Comparison of ENCODE assay signal across 22 cellular contexts in genomic region chr4:105944535-105944934, GRCh38. TPM values are rescaled to one million over a fixed set of nuclear protein-coding genes. Genes with fewer than 3 reads are reported as not detected.
DNase-seq lines count a peak whose midpoint lies in the region; ATAC-seq and TF ChIP-seq lines count a peak whose summit lies in the region.
"Had no signal": no experiment of that assay in that cellular context is flagged by ENCODE, and none has a peak within 500 bp of the region (broad histone marks: within the 10 kb centered on the region; RNA-seq: fewer than 3 reads in every experiment).

No MANE protein-coding gene starts in this region.

- TF ChIP-seq CTCF in astrocyte of the cerebellum (IDR thresholded peaks at IDR 0.05; ENCODE audit: low read depth, low read length, missing control alignments) (no peak), thyroid gland (IDR thresholded peaks at IDR 0.05) (no peak)

- in situ Hi-C loops in GM23248 (cut with MboI) (no loop called here), astrocyte of the cerebellum (cut with HindIII; ENCODE audit: low sequenced_read_pairs) (no loop called here)

- H3K9me2 ChIP-seq in GM23248 (ENCODE audit: insufficient read depth) = no peaks in the 10 kb centered on the region

- H2AFZ ChIP-seq in GM23248 = no peak overlapping the region

- H3K27me3 ChIP-seq in GM23248 (replicated peaks; ENCODE audit: insufficient read depth) = no peaks in the 10 kb centered on the region
- no peaks in the 10 kb centered on the region for H3K27me3 ChIP-seq in thyroid gland
- H3K27me3 ChIP-seq: ovary, tibial nerve had no signal

- H4K20me1 ChIP-seq in GM23248 (ENCODE audit: insufficient read depth) = no peaks in the 10 kb centered on the region

- H3K36me3 ChIP-seq in GM23248 (ENCODE audit: low read depth) (no peaks in the 10 kb centered on the region), thyroid gland (peaks cover 39 to 45% of the 10 kb centered on the region in 2 donors)
- H3K36me3 ChIP-seq: ovary, tibial nerve had no signal

- TF ChIP-seq POLR2A in thyroid gland (IDR thresholded peaks at IDR 0.05) = no peak

- intact Hi-C loops in thyroid gland (cut with DNase I) = no loop called here

- H3K4me1 ChIP-seq in GM23248 (ENCODE audit: insufficient read depth) = peaks cover 6% of the 10 kb centered on the region; the same call in 1 of the 2 replicates
- H3K4me1 ChIP-seq in thyroid gland = peaks cover 0 to 5% of the 10 kb centered on the region in 2 donors
- H3K4me1 ChIP-seq: tibial nerve had no signal

- H3K9me3 ChIP-seq in GM23248 (ENCODE audit: low read depth) (no peaks in the 10 kb centered on the region), thyroid gland (no peaks in the 10 kb centered on the region)
- H3K9me3 ChIP-seq: ovary had no signal

- no peak overlapping the region for H3K27ac ChIP-seq in GM23248
- H3K27ac ChIP-seq in thyroid gland = peak overlapping the region in 1 of 3 donors; percentile 5
- H3K27ac ChIP-seq: epithelial cell of prostate, ovary, tibial nerve had no signal

- 0% methylated on average over 1 of the region's 1 CpG for WGBS in GM23248 (ENCODE audit: low coverage in 1 of 2, low lambda C conversion rate in 2 of 2, missing lambda C conversion rate in 2 of 2), 2 experiments
- WGBS in thyroid gland, 2 donors = 26 to 40% methylated on average over 1 of the region's 1 CpG

- no peak overlapping the region for H3K9ac ChIP-seq in GM23248

- H3F3A ChIP-seq in GM23248 (ENCODE audit: insufficient read depth) = no peaks in the 10 kb centered on the region

- no peak for ATAC-seq in GM21825 (IDR thresholded peaks at IDR 0.05; ENCODE audit: unreplicated experiment)
- ATAC-seq: activated naive CD8-positive, alpha-beta T cell treated with anti-CD3 and anti-CD28 coated beads, Interleukin-2, amount 50 U/mL, for 24 hours; T-helper 17 cell had no signal

- H3K4me3 ChIP-seq in GM23248 = no peak overlapping the region
- H3K4me3 ChIP-seq in astrocyte of the cerebellum (ENCODE audit: low read depth, low read length) = no peak overlapping the region
- no peak overlapping the region for H3K4me3 ChIP-seq in thyroid gland (replicated peaks in 1 of 3)
- H3K4me3 ChIP-seq: ovary, tibial nerve had no signal

- peak overlapping the region; percentile 22 for H3K4me2 ChIP-seq in GM23248 (ENCODE audit: unreplicated experiment)

- no peaks in the 10 kb centered on the region for H3K79me2 ChIP-seq in GM23248 (ENCODE audit: insufficient read depth)

- DNase-seq in GM23248 = peak; percentile 53
- DNase-seq in astrocyte of the cerebellum (ENCODE audit: low read depth) = peak; percentile 78
- peak; percentile 7 for DNase-seq in glomerular visceral epithelial cell (ENCODE audit: extremely low spot score)
- DNase-seq in thyroid gland = peak; percentile 33 to 40
- no peak for DNase-seq in HuH-7 (ENCODE audit: low spot score)
- DNase-seq in mesenteric fat pad (ENCODE audit: low spot score) = no peak
- DNase-seq: activated B cell treated with CpG ODN at 0.5 μM for 24 hours; activated CD8-positive, alpha-beta memory T cell treated with anti-CD3 and anti-CD28 coated beads for 24 hours; activated naive CD8-positive, alpha-beta T cell treated with anti-CD3 and anti-CD28 coated beads, Interleukin-2, amount 50 U/mL, for 24 hours; CD4-positive, alpha-beta T cell; cortex of kidney; DND-41; hypothalamus; NCI-H146; ovary; SHP77; small intestine; T-helper 17 cell had no signal

RNA-seq across cellular contexts. Expression of gene NPNT, which starts 49.3 kb away (rescaled TPM):
- not detected in 2 replicates for total RNA-seq in GM23248 (2014; rRNA removed; shearing (Covaris generic))
- 0.05 TPM in 1 of 2 replicates, not detected in the other for polyA plus RNA-seq in GM23248 (2016; fragmentation: Nextera tagmentation; extraction: Ambion mirVana)
- total RNA-seq in thyroid gland (100 to 1,000 TPM; 630 to 907 (median 817) TPM), mesenteric fat pad (6.9 TPM)
- total RNA-seq: activated B cell treated with CpG ODN at 0.5 μM for 24 hours; activated T-helper 1 cell treated with anti-CD3 and anti-CD28 coated beads, Interleukin-12 subunit alpha, Interleukin-12 subunit beta, Interleukin-2, Interleukin-4 antibody, amounts not matched to agents 30 ng/mL and 10 ng/mL and 1 ng/mL, durations not matched to agents 14 hours and 24 hours and 36 hours; CD4-positive, alpha-beta T cell; T-helper 17 cell had no signal

Comparison
In these comparisons a context has a peak if more than half of its experiments do, and no peak if none do; other contexts are left out.
1. DNase-seq: peak in GM23248 (single experiment), astrocyte of the cerebellum (single experiment), glomerular visceral epithelial cell (single experiment) and thyroid gland (2 of 2); none in HuH-7 (single experiment) and mesenteric fat pad (single experiment).
2. RNA of gene NPNT, which starts 49.3 kb away (total RNA-seq): 630 to 907 TPM in thyroid gland; 6.9 TPM in mesenteric fat pad (single experiment) and not detected in GM23248; every median in the first group is over 10 times any median in the second.